8 cellular contexts compared by ENCODE assay signal in the genomic region with DNA sequence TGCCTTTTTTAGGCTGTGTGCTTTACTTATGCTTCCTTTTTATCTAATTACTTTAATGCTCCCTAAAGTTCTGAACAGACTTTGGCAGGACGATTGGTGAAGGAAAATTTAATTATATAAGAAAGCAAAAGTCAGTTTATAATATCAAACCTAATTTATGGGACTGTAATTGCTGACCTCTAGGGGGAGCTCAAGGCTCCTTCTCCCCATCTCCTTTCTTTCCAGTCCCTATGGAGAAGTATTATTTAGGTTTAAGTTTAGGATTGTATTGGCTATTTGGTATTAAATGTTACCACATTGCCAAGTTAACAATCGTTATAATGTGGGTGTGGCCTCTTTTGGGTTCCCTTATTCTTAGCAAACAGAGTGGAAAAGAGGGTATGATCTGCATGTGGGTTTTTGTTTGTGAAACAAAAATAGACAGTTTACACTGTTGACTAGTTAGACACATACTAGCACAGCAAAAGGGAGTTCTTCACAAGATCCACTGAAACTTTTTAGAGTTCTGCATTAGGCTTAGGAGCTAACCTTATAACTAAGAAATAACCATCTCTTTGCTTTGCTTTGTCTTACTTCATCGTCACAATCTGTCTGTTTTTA. TPM values are rescaled to one million over a fixed set of nuclear protein-coding genes. Genes with fewer than 3 reads are reported as not detected.
DNase-seq lines count a peak whose midpoint lies in the region; ATAC-seq and TF ChIP-seq lines count a peak whose summit lies in the region.

No MANE protein-coding gene starts in this region.

- H3K27ac Mint-ChIP-seq in activated CD8-positive, alpha-beta memory T cell treated with anti-CD3 and anti-CD28 coated beads, Interleukin-2, amount 10 ng/mL, durations not matched to agents 7 days and 5 days, result no peak overlapping the region

- CTCF ChIA-PET in activated CD8-positive, alpha-beta memory T cell treated with anti-CD3 and anti-CD28 coated beads, Interleukin-2, amount 10 ng/mL, durations not matched to agents 7 days and 5 days (lab: Charles Lee), result interaction anchor here (1.3 to 1.8 kb wide), 4 partner anchors 9 to 17 kb away, joined by 3 to 6 read pairs (median 4); no protein-coding TSS in a partner anchor

- no peak overlapping the region for H3K4me2 ChIP-seq in GM23248 (ENCODE audit: unreplicated experiment)

- H3K9me3 Mint-ChIP-seq in activated CD8-positive, alpha-beta memory T cell treated with anti-CD3 and anti-CD28 coated beads, Interleukin-2, amount 10 ng/mL, durations not matched to agents 7 days and 5 days (ENCODE audit: low read depth), result peaks cover 7% of the 10 kb centered on the region

- H3K9me3 ChIP-seq in GM23248 (ENCODE audit: low read depth), result no peaks in the 10 kb centered on the region

- no peaks in the 10 kb centered on the region for H3K27me3 ChIP-seq in GM23248 (replicated peaks; ENCODE audit: insufficient read depth)

- H3K4me3 Mint-ChIP-seq in activated CD8-positive, alpha-beta memory T cell treated with anti-CD3 and anti-CD28 coated beads, Interleukin-2, amount 10 ng/mL, durations not matched to agents 7 days and 5 days, result no peak overlapping the region

- ATAC-seq in HG03571 (IDR thresholded peaks at IDR 0.05; ENCODE audit: unreplicated experiment), result no peak
- ATAC-seq in activated CD8-positive, alpha-beta memory T cell treated with anti-CD3 and anti-CD28 coated beads, Interleukin-2, amount 10 ng/mL, durations not matched to agents 7 days and 5 days, result no peak

- H3K27ac ChIP-seq in C4-2B (no peak overlapping the region), GM23248 (no peak overlapping the region)

- H2AFZ ChIP-seq in GM23248, result peak overlapping the region; percentile 2; the same call in 1 of the 2 replicates

- H3K79me2 ChIP-seq in GM23248 (ENCODE audit: insufficient read depth), result no peaks in the 10 kb centered on the region

- TF ChIP-seq CTCF in C4-2B (conservative IDR thresholded peaks at IDR 0.05) (peak; percentile 94), fibroblast of pulmonary artery (IDR thresholded peaks at IDR 0.05; ENCODE audit: low read length, missing control alignments) (peak; percentile 89)

- peaks cover 23% of the 10 kb centered on the region for H3K4me1 ChIP-seq in GM23248 (ENCODE audit: insufficient read depth)

- H3K4me3 ChIP-seq in GM23248, result no peak overlapping the region
- no peak overlapping the region for H3K4me3 ChIP-seq in fibroblast of pulmonary artery (replicated peaks; ENCODE audit: low read depth, low read length)

- no peaks in the 10 kb centered on the region for H3K27me3 Mint-ChIP-seq in activated CD8-positive, alpha-beta memory T cell treated with anti-CD3 and anti-CD28 coated beads, Interleukin-2, amount 10 ng/mL, durations not matched to agents 7 days and 5 days

- no peaks in the 10 kb centered on the region for H3K36me3 Mint-ChIP-seq in activated CD8-positive, alpha-beta memory T cell treated with anti-CD3 and anti-CD28 coated beads, Interleukin-2, amount 10 ng/mL, durations not matched to agents 7 days and 5 days

- H3K36me3 ChIP-seq in GM23248 (ENCODE audit: low read depth), result no peaks in the 10 kb centered on the region

- H3K4me1 Mint-ChIP-seq in activated CD8-positive, alpha-beta memory T cell treated with anti-CD3 and anti-CD28 coated beads, Interleukin-2, amount 10 ng/mL, durations not matched to agents 7 days and 5 days, result no peaks in the 10 kb centered on the region

- in situ Hi-C loops in GM23248 (cut with MboI), result loop anchor here (10.0 kb wide), 1 partner anchor 159 kb away; no protein-coding TSS in a partner anchor

- 0 out of 2 replicates have a peak, but pooled peaks cover 5% of the 10 kb centered on the region for H3F3A ChIP-seq in GM23248 (ENCODE audit: insufficient read depth)

- no peaks in the 10 kb centered on the region for H4K20me1 ChIP-seq in GM23248 (ENCODE audit: insufficient read depth)

- WGBS in GM23248 (ENCODE audit: low coverage in 1 of 2, low lambda C conversion rate in 2 of 2, missing lambda C conversion rate in 2 of 2), 2 experiments, result 33 to 36% methylated on average over 3 of the region's 3 CpGs

- no peaks in the 10 kb centered on the region for H3K9me2 ChIP-seq in GM23248 (ENCODE audit: insufficient read depth)

- DNase-seq in GM23248 (peak; percentile 58), RPMI7951 (ENCODE audit: low read depth) (peak; percentile 57), fibroblast of pulmonary artery (ENCODE audit: low read depth) (peak; percentile 74), smooth muscle cell of the brain vasculature (ENCODE audit: low read depth, low spot score) (peak; percentile 29), COR-L47 (lab: John Stamatoyannopoulos, UW) (no peak)
- no peak for DNase-seq in activated CD8-positive, alpha-beta memory T cell treated with anti-CD3 and anti-CD28 coated beads, Interleukin-2, amount 10 ng/mL, durations not matched to agents 7 days and 5 days

- no peak overlapping the region for H3K9ac ChIP-seq in GM23248

RNA-seq across cellular contexts. Expression of a gene that starts 48.2 kb away (rescaled TPM):
- total RNA-seq in GM23248 (2014; rRNA removed; shearing (Covaris generic)), result 4.8 and 6.2 TPM in 2 replicates
- polyA plus RNA-seq in GM23248 (2016; fragmentation: Nextera tagmentation; extraction: Ambion mirVana), result 4.2 TPM in 2 replicates
- total RNA-seq in RPMI7951 (2014; rRNA removed; shearing (Covaris generic)), result 1.2 and 1.3 TPM in 2 replicates
- total RNA-seq in activated CD8-positive, alpha-beta memory T cell treated with anti-CD3 and anti-CD28 coated beads, Interleukin-2, amount 10 ng/mL, durations not matched to agents 7 days and 5 days, result 10 to 100 TPM in 1 of 2 experiments, under 1 TPM in 1; 0.47 to 17.5 TPM

Comparison
In these comparisons a context has a peak if more than half of its experiments do, and no peak if none do; other contexts are left out.
1. DNase-seq: peak in GM23248 (single experiment), RPMI7951 (single experiment), fibroblast of pulmonary artery (single experiment) and smooth muscle cell of the brain vasculature (single experiment); none in COR-L47 (single experiment) and activated CD8-positive, alpha-beta memory T cell treated with anti-CD3 and anti-CD28 coated beads, Interleukin-2, amount 10 ng/mL, durations not matched to agents 7 days and 5 days (single experiment).